27 cellular contexts compared by ENCODE assay signal in the genomic region with DNA sequence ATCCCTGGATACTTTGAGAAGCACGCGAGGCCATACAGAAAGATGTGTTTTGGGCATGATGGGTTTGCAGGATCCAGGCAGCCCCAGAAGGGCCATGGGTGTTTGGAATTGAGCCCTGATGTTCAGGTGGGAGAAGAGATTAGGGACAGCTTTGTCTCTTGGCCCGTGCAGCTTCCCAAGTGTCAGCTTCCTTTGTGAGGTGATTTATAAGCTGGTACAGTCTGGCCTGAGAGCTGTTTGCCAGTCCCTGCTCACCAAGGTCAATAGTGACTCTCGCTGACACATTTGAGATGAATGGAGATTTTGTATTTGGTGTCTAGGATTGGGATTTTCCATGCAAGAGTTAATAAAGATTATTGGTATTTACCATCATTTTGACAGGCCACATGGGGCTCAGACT.
"Had no signal": no experiment of that assay in that cellular context is flagged by ENCODE, and none has a peak within 500 bp of the region (broad histone marks: within the 10 kb centered on the region; RNA-seq: fewer than 3 reads in every experiment).

No MANE protein-coding gene starts in this region.

- H3K4me1 Mint-ChIP-seq: activated B cell treated with CpG ODN at 0.5 μM for 24 hours; activated naive CD4-positive, alpha-beta T cell treated with anti-CD3 and anti-CD28 coated beads, Interleukin-2, amount 50 U/mL, for 24 hours; activated naive CD8-positive, alpha-beta T cell treated with anti-CD3 and anti-CD28 coated beads for 36 hours; activated naive CD8-positive, alpha-beta T cell treated with anti-CD3 and anti-CD28 coated beads, Interleukin-2, amount 50 U/mL, for 24 hours; central memory CD8-positive, alpha-beta T cell had no signal

- H3K27me3 Mint-ChIP-seq: activated B cell treated with CpG ODN at 0.5 μM for 24 hours had no signal

- ATAC-seq: activated CD4-positive, CD25-positive, alpha-beta regulatory T cell treated with anti-CD3 and anti-CD28 coated beads, Interleukin-2, amount 50 U/mL, for 24 hours; activated CD8-positive, alpha-beta T cell treated with anti-CD3 and anti-CD28 coated beads for 36 hours; activated naive CD8-positive, alpha-beta T cell treated with anti-CD3 and anti-CD28 coated beads, Interleukin-2, amount 50 U/mL, for 24 hours; gastroesophageal sphincter; heart right ventricle had no signal

- H3K36me3 Mint-ChIP-seq: activated naive CD4-positive, alpha-beta T cell treated with anti-CD3 and anti-CD28 coated beads, Interleukin-2, amount 50 U/mL, for 24 hours; activated naive CD8-positive, alpha-beta T cell treated with anti-CD3 and anti-CD28 coated beads for 36 hours had no signal

- DNase-seq: activated B cell treated with CpG ODN at 0.5 μM for 24 hours; activated CD4-positive, alpha-beta T cell treated with anti-CD3 and anti-CD28 coated beads for 48 hours; activated CD4-positive, alpha-beta T cell treated with anti-CD3 and anti-CD28 coated beads, Interleukin-2, amount 50 U/mL, for 1 hour; activated CD4-positive, alpha-beta T cell treated with anti-CD3 and anti-CD28 coated beads, Interleukin-2, amount 50 U/mL, for 48 hours; activated CD8-positive, alpha-beta memory T cell treated with anti-CD3 and anti-CD28 coated beads for 24 hours; activated CD8-positive, alpha-beta memory T cell treated with anti-CD3 and anti-CD28 coated beads, Interleukin-2, amount 50 U/mL, for 4 hours; activated CD8-positive, alpha-beta T cell treated with anti-CD3 and anti-CD28 coated beads for 36 hours; activated effector memory CD4-positive, alpha-beta T cell treated with anti-CD3 and anti-CD28 coated beads, Interleukin-2, amount 50 U/mL, for 16 hours; activated naive CD4-positive, alpha-beta T cell treated with anti-CD3 and anti-CD28 coated beads for 36 hours; activated naive CD8-positive, alpha-beta T cell treated with anti-CD3 and anti-CD28 coated beads for 36 hours; activated naive CD8-positive, alpha-beta T cell treated with anti-CD3 and anti-CD28 coated beads, Interleukin-2, amount 50 U/mL, for 24 hours; activated T-cell treated with anti-CD3 and anti-CD28 coated beads, Interleukin-2, amount 50 U/mL, for 1 hour; activated T-cell treated with anti-CD3 and anti-CD28 coated beads, Interleukin-2, amount 50 U/mL, for 48 hours; brain microvascular endothelial cell; cortex of kidney; dermis blood vessel endothelial cell; effector CD8-positive, alpha-beta T cell; esophagus squamous epithelium; foreskin melanocyte; heart right ventricle; T-helper 2 cell had no signal

- H3K27ac Mint-ChIP-seq: activated B cell treated with CpG ODN at 0.5 μM for 24 hours; activated CD8-positive, alpha-beta T cell treated with anti-CD3 and anti-CD28 coated beads for 36 hours; activated naive CD4-positive, alpha-beta T cell treated with anti-CD3 and anti-CD28 coated beads for 36 hours; activated naive CD4-positive, alpha-beta T cell treated with anti-CD3 and anti-CD28 coated beads, Interleukin-2, amount 50 U/mL, for 24 hours; activated naive CD8-positive, alpha-beta T cell treated with anti-CD3 and anti-CD28 coated beads for 36 hours; activated naive CD8-positive, alpha-beta T cell treated with anti-CD3 and anti-CD28 coated beads, Interleukin-2, amount 50 U/mL, for 24 hours; activated T-helper 1 cell treated with anti-CD3 and anti-CD28 coated beads, Interleukin-12 subunit alpha, Interleukin-12 subunit beta, Interleukin-2, Interleukin-4 antibody, amounts not matched to agents 30 ng/mL and 10 ng/mL and 1 ng/mL, durations not matched to agents 14 hours and 24 hours and 36 hours; activated T-helper 2 cell treated with anti-CD3 and anti-CD28 coated beads, Interferon-gamma antibody, Interleukin-2, Interleukin-4, amounts not matched to agents 10 μg/mL and 5 μg/mL and 100 μg/mL, durations not matched to agents 14 hours and 24 hours and 36 hours had no signal

- H3K4me3 Mint-ChIP-seq: activated B cell treated with CpG ODN at 0.5 μM for 24 hours; activated CD8-positive, alpha-beta T cell treated with anti-CD3 and anti-CD28 coated beads for 36 hours; activated naive CD4-positive, alpha-beta T cell treated with anti-CD3 and anti-CD28 coated beads for 36 hours; activated naive CD4-positive, alpha-beta T cell treated with anti-CD3 and anti-CD28 coated beads, Interleukin-2, amount 50 U/mL, for 24 hours; activated naive CD8-positive, alpha-beta T cell treated with anti-CD3 and anti-CD28 coated beads for 36 hours; activated naive CD8-positive, alpha-beta T cell treated with anti-CD3 and anti-CD28 coated beads, Interleukin-2, amount 50 U/mL, for 24 hours; activated T-helper 1 cell treated with anti-CD3 and anti-CD28 coated beads, Interleukin-12 subunit alpha, Interleukin-12 subunit beta, Interleukin-2, Interleukin-4 antibody, amounts not matched to agents 30 ng/mL and 10 ng/mL and 1 ng/mL, durations not matched to agents 14 hours and 24 hours and 36 hours; central memory CD8-positive, alpha-beta T cell had no signal

- H3K9me3 Mint-ChIP-seq: activated B cell treated with CpG ODN at 0.5 μM for 24 hours; activated CD8-positive, alpha-beta T cell treated with anti-CD3 and anti-CD28 coated beads for 36 hours; activated naive CD4-positive, alpha-beta T cell treated with anti-CD3 and anti-CD28 coated beads, Interleukin-2, amount 50 U/mL, for 24 hours; activated naive CD8-positive, alpha-beta T cell treated with anti-CD3 and anti-CD28 coated beads for 36 hours; activated naive CD8-positive, alpha-beta T cell treated with anti-CD3 and anti-CD28 coated beads, Interleukin-2, amount 50 U/mL, for 24 hours; activated T-helper 1 cell treated with anti-CD3 and anti-CD28 coated beads, Interleukin-12 subunit alpha, Interleukin-12 subunit beta, Interleukin-2, Interleukin-4 antibody, amounts not matched to agents 30 ng/mL and 10 ng/mL and 1 ng/mL, durations not matched to agents 14 hours and 24 hours and 36 hours; activated T-helper 2 cell treated with anti-CD3 and anti-CD28 coated beads, Interferon-gamma antibody, Interleukin-2, Interleukin-4, amounts not matched to agents 10 μg/mL and 5 μg/mL and 100 μg/mL, durations not matched to agents 14 hours and 24 hours and 36 hours; central memory CD8-positive, alpha-beta T cell had no signal
